ENCODE assay signal across 9 cellular contexts in the genomic region with DNA sequence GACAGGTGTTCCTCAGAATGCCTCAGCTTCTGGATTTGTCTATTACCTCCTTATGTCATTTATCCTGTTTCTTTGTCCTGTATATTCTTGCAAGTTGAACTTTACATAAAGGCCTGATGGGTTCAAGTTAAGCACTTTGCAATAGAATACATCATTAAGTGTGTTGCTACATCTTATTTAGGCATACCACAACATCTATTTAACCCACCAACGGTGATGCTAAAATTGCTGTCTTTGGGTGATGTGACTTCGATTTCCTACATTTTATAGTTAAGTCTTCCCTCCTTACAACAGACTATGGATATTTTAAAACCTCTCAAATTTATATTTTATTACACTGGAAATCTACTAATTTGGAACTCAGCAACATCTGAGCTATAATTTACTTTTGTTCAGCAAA.
"Had no signal": no experiment of that assay in that cellular context is flagged by ENCODE, and none has a peak within 500 bp of the region (broad histone marks: within the 10 kb centered on the region; RNA-seq: fewer than 3 reads in every experiment).

No MANE protein-coding gene starts in this region.

- H3K9ac ChIP-seq: GM23248 had no signal

- H3K4me3 ChIP-seq: GM23248, GM23338, HAP-1 had no signal

- DNase-seq: GM23248, GOT3, H7, H9, HCEC 1CT, HFFc6 had no signal

- ATAC-seq: GM23338, HCT116 had no signal

- H3K27ac ChIP-seq: GM23248 had no signal

- H3K4me2 ChIP-seq: GM23338 had no signal

- H3K9me3 Mint-ChIP-seq: GM23338, H9 had no signal

- H3K4me3 Mint-ChIP-seq: GM23338, H9, HFFc6 had no signal

- H3K9me3 ChIP-seq: HAP-1 had no signal

- H2AFZ ChIP-seq: GM23248, GM23338 had no signal

- H3K36me3 ChIP-seq: HAP-1 had no signal

- H3K27ac Mint-ChIP-seq: GM23338, H9, HFFc6 had no signal
